Comparison of ENCODE assay signal across 8 cellular contexts in genomic region chr12:54189198-54189539, GRCh38. TPM values are rescaled to one million over a fixed set of nuclear protein-coding genes. Genes with fewer than 3 reads are reported as not detected.
DNase-seq lines count a peak whose midpoint lies in the region; ATAC-seq and TF ChIP-seq lines count a peak whose summit lies in the region.

No MANE protein-coding gene starts in this region.

- H3K36me3 Mint-ChIP-seq in activated CD4-positive, alpha-beta T cell treated with anti-CD3 and anti-CD28 coated beads, Interleukin-2, amount 10 ng/mL, durations not matched to agents 24 days and 14 days (ENCODE audit: low read depth): peaks cover 15% of the 10 kb centered on the region
- H3K36me3 Mint-ChIP-seq in T-helper 17 cell (ENCODE audit: low read depth): peaks cover 8% of the 10 kb centered on the region
- no peaks in the 10 kb centered on the region for H3K36me3 Mint-ChIP-seq in glutamatergic neuron (ENCODE audit: unreplicated experiment)

- H3K9me3 Mint-ChIP-seq in activated CD4-positive, alpha-beta T cell treated with anti-CD3 and anti-CD28 coated beads, Interleukin-2, amount 10 ng/mL, durations not matched to agents 24 days and 14 days: no peaks in the 10 kb centered on the region
- H3K9me3 Mint-ChIP-seq in glutamatergic neuron (ENCODE audit: unreplicated experiment): peaks cover 7% of the 10 kb centered on the region
- no peaks in the 10 kb centered on the region for H3K9me3 Mint-ChIP-seq in stimulated activated naive CD8-positive, alpha-beta T cell treated with anti-CD3 and anti-CD28 coated beads, Interleukin-15, amount 100 ng/mL, for 72 hours

- ATAC-seq in T-helper 17 cell (no peak), HG02973 (IDR thresholded peaks at IDR 0.05; ENCODE audit: unreplicated experiment) (no peak), HG03439 (IDR thresholded peaks at IDR 0.05; ENCODE audit: unreplicated experiment) (no peak)
- ATAC-seq in stimulated activated naive CD8-positive, alpha-beta T cell treated with anti-CD3 and anti-CD28 coated beads, Interleukin-15, amount 100 ng/mL, for 72 hours: peak; percentile 15

- H3K27ac ChIP-seq in caudate nucleus (ENCODE audit: low read depth, low read length): no peak overlapping the region

- no peak for DNase-seq in activated CD4-positive, alpha-beta T cell treated with anti-CD3 and anti-CD28 coated beads, Interleukin-2, amount 10 ng/mL, durations not matched to agents 24 days and 14 days
- no peak for DNase-seq in activated CD4-positive, alpha-beta T cell treated with anti-CD3 and anti-CD28 coated beads for 1 hour
- DNase-seq in T-helper 17 cell: no peak
- DNase-seq in glutamatergic neuron: no peak
- DNase-seq in stimulated activated naive CD8-positive, alpha-beta T cell treated with anti-CD3 and anti-CD28 coated beads, Interleukin-15, amount 100 ng/mL, for 72 hours: no peak
- DNase-seq in caudate nucleus (lab: John Stamatoyannopoulos, UW): no peak

- H3K4me1 Mint-ChIP-seq in activated CD4-positive, alpha-beta T cell treated with anti-CD3 and anti-CD28 coated beads, Interleukin-2, amount 10 ng/mL, durations not matched to agents 24 days and 14 days: peaks cover 19% of the 10 kb centered on the region
- peaks cover 16% of the 10 kb centered on the region for H3K4me1 Mint-ChIP-seq in T-helper 17 cell
- H3K4me1 Mint-ChIP-seq in glutamatergic neuron (ENCODE audit: low read depth, unreplicated experiment): peaks cover 5% of the 10 kb centered on the region
- peaks cover 27% of the 10 kb centered on the region for H3K4me1 Mint-ChIP-seq in stimulated activated naive CD8-positive, alpha-beta T cell treated with anti-CD3 and anti-CD28 coated beads, Interleukin-15, amount 100 ng/mL, for 72 hours

- H3K27ac Mint-ChIP-seq in activated CD4-positive, alpha-beta T cell treated with anti-CD3 and anti-CD28 coated beads, Interleukin-2, amount 10 ng/mL, durations not matched to agents 24 days and 14 days: peak overlapping the region; percentile 73
- H3K27ac Mint-ChIP-seq in T-helper 17 cell (peak overlapping the region; percentile 32), glutamatergic neuron (ENCODE audit: unreplicated experiment) (no peak overlapping the region)
- peak overlapping the region in 1 of 2 donors; percentile 57 for H3K27ac Mint-ChIP-seq in stimulated activated naive CD8-positive, alpha-beta T cell treated with anti-CD3 and anti-CD28 coated beads, Interleukin-15, amount 100 ng/mL, for 72 hours

- no peak for TF ChIP-seq CTCF in glutamatergic neuron (IDR thresholded peaks at IDR 0.05; ENCODE audit: partially characterized antibody, unreplicated experiment)

- peak overlapping the region; percentile 87 for H3K4me3 Mint-ChIP-seq in activated CD4-positive, alpha-beta T cell treated with anti-CD3 and anti-CD28 coated beads, Interleukin-2, amount 10 ng/mL, durations not matched to agents 24 days and 14 days
- H3K4me3 Mint-ChIP-seq in T-helper 17 cell (peak overlapping the region; percentile 84), glutamatergic neuron (ENCODE audit: unreplicated experiment) (peak overlapping the region; percentile 78)
- peak overlapping the region; percentile 85 for H3K4me3 Mint-ChIP-seq in stimulated activated naive CD8-positive, alpha-beta T cell treated with anti-CD3 and anti-CD28 coated beads, Interleukin-15, amount 100 ng/mL, for 72 hours

- intact Hi-C loops in activated CD4-positive, alpha-beta T cell treated with anti-CD3 and anti-CD28 coated beads, Interleukin-2, amount 10 ng/mL, durations not matched to agents 24 days and 14 days (cut with micrococcal nuclease): loop anchor here (1.0 to 5.0 kb wide), 3 partner anchors 26 to 462 kb away; partner anchors contain the start of gene CALCOCO1

- no peaks in the 10 kb centered on the region for H3K9me3 ChIP-seq in T-helper 17 cell (ENCODE audit: control insufficient read depth, low read length, poor library complexity, severe bottlenecking)

- H3K27me3 Mint-ChIP-seq in activated CD4-positive, alpha-beta T cell treated with anti-CD3 and anti-CD28 coated beads, Interleukin-2, amount 10 ng/mL, durations not matched to agents 24 days and 14 days: peaks cover 24% of the 10 kb centered on the region
- H3K27me3 Mint-ChIP-seq in T-helper 17 cell (peaks cover 29% of the 10 kb centered on the region), glutamatergic neuron (ENCODE audit: unreplicated experiment) (peaks cover 11% of the 10 kb centered on the region)
- H3K27me3 Mint-ChIP-seq in stimulated activated naive CD8-positive, alpha-beta T cell treated with anti-CD3 and anti-CD28 coated beads, Interleukin-15, amount 100 ng/mL, for 72 hours: peaks cover 47% of the 10 kb centered on the region

RNA-seq across cellular contexts. Expression of gene SMUG1, which starts 0.4 kb away (rescaled TPM):
- total RNA-seq in activated CD4-positive, alpha-beta T cell treated with anti-CD3 and anti-CD28 coated beads, Interleukin-2, amount 10 ng/mL, durations not matched to agents 24 days and 14 days: 28.2 and 28.8 TPM in 2 replicates
- 1 to 10 TPM; 8.6 to 9.2 TPM for total RNA-seq in T-helper 17 cell
- 39.3 TPM for total RNA-seq in glutamatergic neuron (ENCODE audit: unreplicated experiment)
